Comparison of ENCODE assay signal across 11 cellular contexts in genomic region chr11:69032833-69033232, GRCh38. TPM values are rescaled to one million over a fixed set of nuclear protein-coding genes. Genes with fewer than 3 reads are reported as not detected.
"Had no signal": no experiment of that assay in that cellular context is flagged by ENCODE, and none has a peak within 500 bp of the region (broad histone marks: within the 10 kb centered on the region; RNA-seq: fewer than 3 reads in every experiment).

No MANE protein-coding gene starts in this region.

- H2AFZ ChIP-seq: GM23248 had no signal

- FAIRE-seq: H1, H54, HepG2 had no signal

- ATAC-seq: HepG2 had no signal

- H3K27ac ChIP-seq: GM23248, HL-60, KMS-11 had no signal

- H3K9me3 Mint-ChIP-seq: H9, HFFc6 had no signal

- H3K4me2 ChIP-seq: KMS-11 had no signal

- DNase-seq: GM23248, H9, HCEC 1CT, HFFc6, KBM-7 had no signal

- H3K4me3 ChIP-seq: GM23248 had no signal

- H3K27ac Mint-ChIP-seq: HFFc6 had no signal

- H3K4me3 Mint-ChIP-seq: H9, HFFc6 had no signal

- H3K9ac ChIP-seq: GM23248, KMS-11 had no signal

RNA-seq across cellular contexts. Expression of gene MRGPRF, which starts 19.8 kb away (rescaled TPM):
- total RNA-seq: HepG2, HT1080 had no signal
- polyA plus RNA-seq: HepG2 had no signal

RNA-seq across cellular contexts. Expression of gene MRGPRD, which starts 52.0 kb away (rescaled TPM):
- total RNA-seq: GM23248, H1, H9, HepG2, HFFc6, HT1080 had no signal
- polyA plus RNA-seq: GM23248, H1, HepG2 had no signal
